22 cellular contexts compared by ENCODE assay signal in the genomic region with DNA sequence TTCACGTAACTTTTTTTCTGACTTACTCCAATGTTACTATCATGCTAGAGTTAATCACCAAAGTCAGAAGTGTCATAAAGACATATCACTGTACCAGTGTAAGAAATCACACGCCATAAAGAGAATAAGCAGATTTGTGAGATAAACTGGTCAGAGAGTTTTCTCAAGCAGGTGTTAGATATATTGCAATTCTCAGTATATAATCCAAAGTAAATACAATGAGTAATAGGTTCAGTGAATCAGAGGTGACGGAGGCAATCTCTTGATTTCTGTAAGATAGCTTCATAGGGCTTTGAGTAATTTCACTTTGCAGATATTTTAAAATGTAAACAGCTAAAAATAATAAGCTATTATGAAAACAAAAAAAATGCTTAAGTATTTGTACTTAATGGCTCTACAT.
DNase-seq lines count a peak whose midpoint lies in the region; ATAC-seq, FAIRE-seq and TF ChIP-seq lines count a peak whose summit lies in the region.
"Had no signal": no experiment of that assay in that cellular context is flagged by ENCODE, and none has a peak within 500 bp of the region (broad histone marks: within the 10 kb centered on the region; RNA-seq: fewer than 3 reads in every experiment).

No MANE protein-coding gene starts in this region.

- no CpG with 5 or more reads among the region's 3 CpGs for WGBS in IMR-90 (ENCODE audit: extremely low coverage in 2 of 2, insufficient read length in 1 of 2), 2 experiments

- FAIRE-seq in bronchial epithelial cell (lab: Jason Lieb, UNC), result no peak
- FAIRE-seq: G401.6, urothelium cell line had no signal

- H3K4me1 ChIP-seq in IMR-90 (ENCODE audit: control insufficient read depth, insufficient read depth, low read length), result peaks cover 5% of the 10 kb centered on the region
- H3K4me1 ChIP-seq: right atrium auricular region had no signal

- H3K4me1 Mint-ChIP-seq in activated T-helper 1 cell treated with anti-CD3 and anti-CD28 coated beads, Interleukin-12 subunit alpha, Interleukin-12 subunit beta, Interleukin-2, Interleukin-4 antibody, amounts not matched to agents 30 ng/mL and 10 ng/mL and 1 ng/mL, durations not matched to agents 14 hours and 24 hours and 36 hours (ENCODE audit: low read depth), result no peaks in the 10 kb centered on the region
- H3K4me1 Mint-ChIP-seq: activated naive CD8-positive, alpha-beta T cell treated with anti-CD3 and anti-CD28 coated beads, Interleukin-2, amount 50 U/mL, for 24 hours; stimulated activated memory B cell treated with anti-CD40 and anti-IgM and Interleukin-4, amounts not matched to agents 10 μg/mL and 1 μg/mL and 100 μg/mL, for 72 hours had no signal

- peaks cover 0 to 12% of the 10 kb centered on the region in 2 experiments; a peak in 3 of 4 replicates for H3K79me1 ChIP-seq in IMR-90 (ENCODE audit: low read depth in 1 of 2, low read length in 2 of 2)

- H3K9ac ChIP-seq in IMR-90 (ENCODE audit: low read depth, low read length), result no peak overlapping the region

- no peak overlapping the region for H3K27ac Mint-ChIP-seq in activated T-helper 1 cell treated with anti-CD3 and anti-CD28 coated beads, Interleukin-12 subunit alpha, Interleukin-12 subunit beta, Interleukin-2, Interleukin-4 antibody, amounts not matched to agents 30 ng/mL and 10 ng/mL and 1 ng/mL, durations not matched to agents 14 hours and 24 hours and 36 hours
- H3K27ac Mint-ChIP-seq: activated naive CD8-positive, alpha-beta T cell treated with anti-CD3 and anti-CD28 coated beads, Interleukin-2, amount 50 U/mL, for 24 hours; dendritic cell treated with granulocyte-macrophage colony-stimulating factor and Interleukin-4, amounts not matched to agents 40 ng/mL and 50 ng/mL, for 4 days; stimulated activated memory B cell treated with anti-CD40 and anti-IgM and Interleukin-4, amounts not matched to agents 10 μg/mL and 1 μg/mL and 100 μg/mL, for 72 hours had no signal

- no peak overlapping the region for H3K4me3 Mint-ChIP-seq in activated T-helper 1 cell treated with anti-CD3 and anti-CD28 coated beads, Interleukin-12 subunit alpha, Interleukin-12 subunit beta, Interleukin-2, Interleukin-4 antibody, amounts not matched to agents 30 ng/mL and 10 ng/mL and 1 ng/mL, durations not matched to agents 14 hours and 24 hours and 36 hours
- H3K4me3 Mint-ChIP-seq: activated naive CD8-positive, alpha-beta T cell treated with anti-CD3 and anti-CD28 coated beads, Interleukin-2, amount 50 U/mL, for 24 hours; dendritic cell treated with granulocyte-macrophage colony-stimulating factor and Interleukin-4, amounts not matched to agents 40 ng/mL and 50 ng/mL, for 4 days; naive thymus-derived CD4-positive, alpha-beta T cell; stimulated activated memory B cell treated with anti-CD40 and anti-IgM and Interleukin-4, amounts not matched to agents 10 μg/mL and 1 μg/mL and 100 μg/mL, for 72 hours had no signal

- no peak overlapping the region for H3K27ac ChIP-seq in IMR-90 (ENCODE audit: insufficient read depth, low read length)
- H3K27ac ChIP-seq: right atrium auricular region had no signal

- POLR2A ChIA-PET in IMR-90 (lab: Charles Lee; ENCODE audit: unreplicated experiment), result no interaction called here

- no TSS peak for BruUV-seq in IMR-90 (replicated peaks; lab: Mats Ljungman, UMichigan)

- H3K18ac ChIP-seq in IMR-90 (ENCODE audit: low read depth, low read length), result no peak overlapping the region

- no peaks in the 10 kb centered on the region for H3K36me3 ChIP-seq in IMR-90 (ENCODE audit: control insufficient read depth, insufficient read depth, low read length)
- peaks cover 1% of the 10 kb centered on the region for H3K36me3 ChIP-seq in bronchial epithelial cell (ENCODE audit: control insufficient read depth, insufficient read depth, low read length)
- peaks cover 25% of the 10 kb centered on the region for H3K36me3 ChIP-seq in MG63
- H3K36me3 ChIP-seq: right atrium auricular region had no signal

- no peak overlapping the region for H2BK120ac ChIP-seq in IMR-90 (ENCODE audit: low read depth, low read length)

- no peak overlapping the region for H2AK5ac ChIP-seq in IMR-90 (ENCODE audit: low read depth, low read length)

- H4K20me1 ChIP-seq in IMR-90 (ENCODE audit: insufficient read depth, low read length), result no peaks in the 10 kb centered on the region

- H2BK5ac ChIP-seq in IMR-90 (ENCODE audit: low read depth, low read length, poor library complexity, severe bottlenecking), result no peak overlapping the region

- no peak overlapping the region for H3K4me2 ChIP-seq in IMR-90 (ENCODE audit: low read depth, low read length)

- H3K9me3 Mint-ChIP-seq in activated T-helper 1 cell treated with anti-CD3 and anti-CD28 coated beads, Interleukin-12 subunit alpha, Interleukin-12 subunit beta, Interleukin-2, Interleukin-4 antibody, amounts not matched to agents 30 ng/mL and 10 ng/mL and 1 ng/mL, durations not matched to agents 14 hours and 24 hours and 36 hours, result no peaks in the 10 kb centered on the region
- H3K9me3 Mint-ChIP-seq: activated naive CD8-positive, alpha-beta T cell treated with anti-CD3 and anti-CD28 coated beads, Interleukin-2, amount 50 U/mL, for 24 hours; dendritic cell treated with granulocyte-macrophage colony-stimulating factor and Interleukin-4, amounts not matched to agents 40 ng/mL and 50 ng/mL, for 4 days; naive thymus-derived CD4-positive, alpha-beta T cell; stimulated activated memory B cell treated with anti-CD40 and anti-IgM and Interleukin-4, amounts not matched to agents 10 μg/mL and 1 μg/mL and 100 μg/mL, for 72 hours had no signal

- no peak overlapping the region for H3K4ac ChIP-seq in IMR-90 (ENCODE audit: low read depth, low read length)

- H3K56ac ChIP-seq in IMR-90 (ENCODE audit: extremely low read depth, insufficient read depth, low read length), result no peak overlapping the region

- H3K9me3 ChIP-seq in IMR-90 (ENCODE audit: control insufficient read depth, insufficient read depth, low read length) (no peaks in the 10 kb centered on the region), MG63 (no peaks in the 10 kb centered on the region)
- H3K9me3 ChIP-seq: right atrium auricular region had no signal

- H4K5ac ChIP-seq in IMR-90 (ENCODE audit: low read depth, low read length), result no peak overlapping the region

- DNase-seq in DMS53 (lab: John Stamatoyannopoulos, UW), result peak; percentile 82
- DNase-seq in IMR-90, result peak; percentile 76
- DNase-seq in bronchial epithelial cell (ENCODE audit: low read depth), result peak; percentile 89
- DNase-seq in kidney tubule cell (ENCODE audit: low spot score), result peak; percentile 34
- no peak for DNase-seq in activated T-helper 1 cell treated with anti-CD3 and anti-CD28 coated beads, Interleukin-12 subunit alpha, Interleukin-12 subunit beta, Interleukin-2, Interleukin-4 antibody, amounts not matched to agents 30 ng/mL and 10 ng/mL and 1 ng/mL, durations not matched to agents 14 hours and 24 hours and 36 hours (ENCODE audit: low spot score)
- no peak for DNase-seq in MG63
- DNase-seq in DMS153 treated with DMSO at 0.1 percent for 48 hours (lab: John Stamatoyannopoulos, UW; ENCODE audit: unreplicated experiment), result no peak
- no peak for DNase-seq in Right ventricle myocardium inferior (ENCODE audit: missing footprints)
- DNase-seq: activated CD4-positive, alpha-beta T cell treated with anti-CD3 and anti-CD28 coated beads for 1 hour; activated naive CD8-positive, alpha-beta T cell treated with anti-CD3 and anti-CD28 coated beads, Interleukin-2, amount 50 U/mL, for 24 hours; activated T-cell treated with anti-CD3 and anti-CD28 coated beads for 4 hours; C1 segment of cervical spinal cord; glutamatergic neuron; GOT3; naive thymus-derived CD4-positive, alpha-beta T cell; NCI-H2081 treated with DMSO at 0.1 percent for 48 hours; stimulated activated CD4-positive, alpha-beta T cell treated with anti-CD3 and anti-CD28 coated beads, Interleukin-4, amount 100 ng/mL, for 4 hours had no signal

- intact Hi-C loops in IMR-90 (cut with micrococcal nuclease), result no loop called here
- intact Hi-C loops in activated T-helper 1 cell treated with anti-CD3 and anti-CD28 coated beads, Interleukin-12 subunit alpha, Interleukin-12 subunit beta, Interleukin-2, Interleukin-4 antibody, amounts not matched to agents 30 ng/mL and 10 ng/mL and 1 ng/mL, durations not matched to agents 14 hours and 24 hours and 36 hours (cut with micrococcal nuclease), result no loop called here
- intact Hi-C loops in Right ventricle myocardium inferior (cut with DNase I), result no loop called here

- H2AFZ ChIP-seq in IMR-90 (replicated peaks; ENCODE audit: low read length, poor library complexity), result no peak overlapping the region

- H2BK20ac ChIP-seq in IMR-90 (ENCODE audit: low read depth, low read length), result no peak overlapping the region

- TF ChIP-seq POLR2A in IMR-90 (IDR thresholded peaks at IDR 0.05; ENCODE audit: low read depth, low read length), result no peak

- CTCF ChIA-PET in IMR-90 (lab: Yijun Ruan, JAX), result no interaction called here

- TF ChIP-seq CTCF in IMR-90 (conservative IDR thresholded peaks at IDR 0.05; ENCODE audit: low read depth, low read length), result no peak
- no peak for TF ChIP-seq CTCF in bronchial epithelial cell (IDR thresholded peaks at IDR 0.05; ENCODE audit: insufficient read depth, low read length, severe bottlenecking)

- H4K91ac ChIP-seq in IMR-90 (ENCODE audit: insufficient read depth, low read depth, low read length), result no peak overlapping the region

- dilution Hi-C loops in IMR-90 (cut with HindIII; ENCODE audit: low sequenced_read_pairs, unreplicated experiment), result no loop called here

- H2BK15ac ChIP-seq in IMR-90 (ENCODE audit: low read depth, low read length), result no peak overlapping the region

- no peaks in the 10 kb centered on the region for H3K27me3 Mint-ChIP-seq in activated T-helper 1 cell treated with anti-CD3 and anti-CD28 coated beads, Interleukin-12 subunit alpha, Interleukin-12 subunit beta, Interleukin-2, Interleukin-4 antibody, amounts not matched to agents 30 ng/mL and 10 ng/mL and 1 ng/mL, durations not matched to agents 14 hours and 24 hours and 36 hours (ENCODE audit: insufficient read depth)
- H3K27me3 Mint-ChIP-seq: activated naive CD8-positive, alpha-beta T cell treated with anti-CD3 and anti-CD28 coated beads, Interleukin-2, amount 50 U/mL, for 24 hours; dendritic cell treated with granulocyte-macrophage colony-stimulating factor and Interleukin-4, amounts not matched to agents 40 ng/mL and 50 ng/mL, for 4 days; naive thymus-derived CD4-positive, alpha-beta T cell; stimulated activated memory B cell treated with anti-CD40 and anti-IgM and Interleukin-4, amounts not matched to agents 10 μg/mL and 1 μg/mL and 100 μg/mL, for 72 hours had no signal

- H4K8ac ChIP-seq in IMR-90 (ENCODE audit: low read depth in 2 of 2, low read length in 2 of 2), result no peak overlapping the region

- H2AK9ac ChIP-seq in IMR-90 (replicated peaks; ENCODE audit: low read depth, low read length, poor library complexity), result no peak overlapping the region

- no peak overlapping the region for H3K23ac ChIP-seq in IMR-90 (ENCODE audit: low read depth, low read length)

- peaks cover 13% of the 10 kb centered on the region for H3K36me3 Mint-ChIP-seq in activated T-helper 1 cell treated with anti-CD3 and anti-CD28 coated beads, Interleukin-12 subunit alpha, Interleukin-12 subunit beta, Interleukin-2, Interleukin-4 antibody, amounts not matched to agents 30 ng/mL and 10 ng/mL and 1 ng/mL, durations not matched to agents 14 hours and 24 hours and 36 hours (ENCODE audit: low read depth)

- in situ Hi-C loops in IMR-90 (cut with MboI; ENCODE audit: low sequenced_read_pairs), result no loop called here

- peak; percentile 58 for ATAC-seq in IMR-90 (ENCODE audit: low read depth)
- ATAC-seq in Right ventricle myocardium inferior, result no peak
- ATAC-seq: activated naive CD8-positive, alpha-beta T cell treated with anti-CD3 and anti-CD28 coated beads, Interleukin-2, amount 50 U/mL, for 24 hours; naive thymus-derived CD4-positive, alpha-beta T cell; stimulated activated memory B cell treated with anti-CD40 and anti-IgM and Interleukin-4, amounts not matched to agents 10 μg/mL and 1 μg/mL and 100 μg/mL, for 72 hours had no signal

- no peaks in the 10 kb centered on the region for H3K9me1 ChIP-seq in IMR-90 (ENCODE audit: insufficient read depth, low read length)

- H3K14ac ChIP-seq in IMR-90 (replicated peaks; ENCODE audit: low read depth, low read length), result no peak overlapping the region

- TF ChIP-seq RAD21 in IMR-90 (IDR thresholded peaks at IDR 0.05; ENCODE audit: low read length), result no peak

- H3K4me3 ChIP-seq in IMR-90 (ENCODE audit: insufficient read depth, low read depth, low read length) (no peak overlapping the region), bronchial epithelial cell (ENCODE audit: low read depth, low read length) (no peak overlapping the region), MG63 (no peak overlapping the region)
- H3K4me3 ChIP-seq: right atrium auricular region had no signal

- no peaks in the 10 kb centered on the region for H3K27me3 ChIP-seq in IMR-90 (ENCODE audit: control insufficient read depth, insufficient read depth, low read length)
- H3K27me3 ChIP-seq in bronchial epithelial cell (ENCODE audit: control insufficient read depth, insufficient read depth, low read length), result no peaks in the 10 kb centered on the region
- H3K27me3 ChIP-seq in MG63, result no peaks in the 10 kb centered on the region
- H3K27me3 ChIP-seq: right atrium auricular region had no signal

Comparison
In these comparisons a context has a peak if more than half of its experiments do, and no peak if none do; other contexts are left out.
1. DNase-seq: peak in DMS53 (single experiment), IMR-90 (single experiment), bronchial epithelial cell (single experiment) and kidney tubule cell (single experiment); none in activated T-helper 1 cell treated with anti-CD3 and anti-CD28 coated beads, Interleukin-12 subunit alpha, Interleukin-12 subunit beta, Interleukin-2, Interleukin-4 antibody, amounts not matched to agents 30 ng/mL and 10 ng/mL and 1 ng/mL, durations not matched to agents 14 hours and 24 hours and 36 hours (single experiment), MG63 (single experiment), DMS153 treated with DMSO at 0.1 percent for 48 hours (single experiment) and Right ventricle myocardium inferior (single experiment).